Comparison of ENCODE assay signal across 10 cellular contexts in genomic region chr2:216221806-216222205, GRCh38.
DNase-seq lines count a peak whose midpoint lies in the region; ATAC-seq and TF ChIP-seq lines count a peak whose summit lies in the region.
"Had no signal": no experiment of that assay in that cellular context is flagged by ENCODE, and none has a peak within 500 bp of the region (broad histone marks: within the 10 kb centered on the region; RNA-seq: fewer than 3 reads in every experiment).

No MANE protein-coding gene starts in this region.

- no peaks in the 10 kb centered on the region for H3K9me3 Mint-ChIP-seq in activated B cell treated with CpG ODN at 0.5 μM for 24 hours

- H3K36me3 ChIP-seq in BLaER1 = no peaks in the 10 kb centered on the region

- CTCF ChIA-PET in activated B cell treated with CpG ODN at 0.5 μM for 24 hours (lab: Charles Lee) = interaction anchor here (0.6 to 3.6 kb wide), 10 partner anchors 19 to 460 kb away, joined by 3 to 97 read pairs (median 4); partner anchors contain the start of gene SMARCAL1

- peaks cover 25% of the 10 kb centered on the region for H3K4me1 Mint-ChIP-seq in activated B cell treated with CpG ODN at 0.5 μM for 24 hours

- no peaks in the 10 kb centered on the region for H3K27me3 Mint-ChIP-seq in activated B cell treated with CpG ODN at 0.5 μM for 24 hours

- peak overlapping the region; percentile 97 for H3K27ac Mint-ChIP-seq in activated B cell treated with CpG ODN at 0.5 μM for 24 hours

- POLR2A ChIA-PET in activated B cell treated with CpG ODN at 0.5 μM for 24 hours (lab: Charles Lee) = interaction anchor here (1.4 to 2.5 kb wide), 7 partner anchors 31 to 276 kb away, joined by 7 to 27 read pairs (median 10); partner anchors contain the start of genes RPL37A, SMARCAL1 and XRCC5

- H3K36me3 Mint-ChIP-seq in activated B cell treated with CpG ODN at 0.5 μM for 24 hours (ENCODE audit: low read depth) = peaks cover 13% of the 10 kb centered on the region

- H3K4me3 Mint-ChIP-seq in activated B cell treated with CpG ODN at 0.5 μM for 24 hours = no peak overlapping the region

- H4K20me1 ChIP-seq in BLaER1 = no peaks in the 10 kb centered on the region

- TF ChIP-seq CTCF in activated B cell treated with CpG ODN at 0.5 μM for 24 hours (IDR thresholded peaks at IDR 0.05) = no peak
- no peak for TF ChIP-seq CTCF in foreskin keratinocyte (conservative IDR thresholded peaks at IDR 0.05)

- H3K27me3 ChIP-seq in BLaER1 = no peaks in the 10 kb centered on the region
- no peaks in the 10 kb centered on the region for H3K27me3 ChIP-seq in foreskin keratinocyte

- H3K9ac ChIP-seq in BLaER1 = no peak overlapping the region

- DNase-seq in activated B cell treated with CpG ODN at 0.5 μM for 24 hours (no peak), foreskin keratinocyte (peak in 1 of 2 donors; percentile 28), SKM-1 treated with dmso at 0.1 percent for 144 hours (lab: John Stamatoyannopoulos, UW; ENCODE audit: unreplicated experiment) (no peak), DMS153 treated with DMSO at 0.1 percent for 48 hours (lab: John Stamatoyannopoulos, UW; ENCODE audit: unreplicated experiment) (no peak)
- DNase-seq: DMS79, NCI-H446 treated with DMSO at 0.1 percent for 48 hours, occipital lobe had no signal

- H3K27ac ChIP-seq in BLaER1 = no peak overlapping the region
- no peak overlapping the region for H3K27ac ChIP-seq in foreskin keratinocyte

- H3K9me3 ChIP-seq in BLaER1 = no peaks in the 10 kb centered on the region

- intact Hi-C loops in activated B cell treated with CpG ODN at 0.5 μM for 24 hours (cut with micrococcal nuclease) = loop anchor here (1.0 to 2.0 kb wide), 7 partner anchors 61 to 869 kb away; partner anchors contain the start of gene SMARCAL1

- ATAC-seq in GM19035 (IDR thresholded peaks at IDR 0.05; ENCODE audit: unreplicated experiment) (peak; percentile 34), activated B cell treated with CpG ODN at 0.5 μM for 24 hours (ENCODE audit: low read depth) (no peak), foreskin keratinocyte (peak; percentile 38), HG02840 (IDR thresholded peaks at IDR 0.05; ENCODE audit: low FRiP score, unreplicated experiment) (no peak)

- H3K4me1 ChIP-seq in BLaER1 (peaks cover 73% of the 10 kb centered on the region), foreskin keratinocyte (peaks cover 28% of the 10 kb centered on the region)

- no peak overlapping the region for H3K4me3 ChIP-seq in BLaER1

- peak overlapping the region; percentile 71; the same call in 1 of the 2 replicates for H3K4me2 ChIP-seq in BLaER1

Comparison
In these comparisons a context has a peak if more than half of its experiments do, and no peak if none do; other contexts are left out.
1. ATAC-seq: peak in GM19035 (single experiment) and foreskin keratinocyte (single experiment); none in activated B cell treated with CpG ODN at 0.5 μM for 24 hours (single experiment) and HG02840 (single experiment).